8 cellular contexts compared by ENCODE assay signal in the genomic region with DNA sequence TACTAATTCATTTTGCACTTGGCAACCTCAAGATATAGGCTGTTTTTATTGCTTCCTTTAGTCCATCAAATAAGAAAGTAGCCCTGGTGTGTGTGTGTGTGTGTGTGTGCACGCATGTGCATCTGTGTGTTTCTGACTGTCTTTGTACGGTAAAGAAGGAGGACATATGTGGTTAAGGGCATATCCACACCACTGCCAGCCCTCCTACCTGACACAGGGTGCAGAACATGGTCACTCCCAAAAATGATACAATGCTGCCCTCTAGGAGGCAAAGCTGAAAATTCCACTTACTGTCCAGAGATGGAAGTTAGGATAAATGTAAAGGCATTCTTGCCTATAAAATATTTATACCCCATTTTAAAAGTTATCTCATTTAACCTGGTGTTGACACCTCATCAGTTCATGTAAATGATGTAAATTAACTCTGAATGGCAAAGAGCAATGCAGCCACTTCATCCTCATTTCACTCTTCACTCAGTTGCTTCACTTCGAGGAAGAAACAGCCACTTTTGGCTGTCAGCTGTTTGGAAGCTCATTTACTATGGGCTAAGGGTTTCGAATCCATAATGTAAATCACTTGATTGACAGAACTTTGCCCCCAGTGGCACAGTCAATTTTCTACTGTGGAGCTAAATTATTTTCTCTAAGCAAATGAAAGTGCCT.
DNase-seq lines count a peak whose midpoint lies in the region; ATAC-seq and TF ChIP-seq lines count a peak whose summit lies in the region.

No MANE protein-coding gene starts in this region.

- BruUV-seq in MCF 10A (replicated peaks; lab: Mats Ljungman, UMichigan) = no TSS peak

- H3K27ac Mint-ChIP-seq in MCF 10A (ENCODE audit: low read depth, unreplicated experiment) = no peak overlapping the region

- H3K4me1 Mint-ChIP-seq in MCF 10A (ENCODE audit: insufficient read depth, unreplicated experiment) = no peaks in the 10 kb centered on the region

- H3K9me3 Mint-ChIP-seq in MCF 10A (ENCODE audit: unreplicated experiment) = no peaks in the 10 kb centered on the region

- no peaks in the 10 kb centered on the region for H3K9me3 ChIP-seq in upper lobe of right lung

- no peak overlapping the region for H3K4me3 ChIP-seq in kidney epithelial cell (ENCODE audit: low read depth, low read length)
- no peak overlapping the region for H3K4me3 ChIP-seq in upper lobe of right lung

- POLR2A ChIA-PET in MCF 10A (lab: Yijun Ruan, JAX) = interaction anchor here (0.6 to 1.1 kb wide), 2 partner anchors 17 to 372 kb away, joined by 3 read pairs; no protein-coding TSS in a partner anchor

- H3K27me3 Mint-ChIP-seq in MCF 10A (ENCODE audit: insufficient read depth, unreplicated experiment) = no peaks in the 10 kb centered on the region

- H3K36me3 ChIP-seq in kidney epithelial cell (ENCODE audit: control insufficient read depth, insufficient read depth, low read length) = no peaks in the 10 kb centered on the region
- H3K36me3 ChIP-seq in upper lobe of right lung = no peaks in the 10 kb centered on the region

- ATAC-seq in HG03575 (IDR thresholded peaks at IDR 0.05; ENCODE audit: extremely low read depth, insufficient number of reproducible peaks, low FRiP score, unreplicated experiment) (peak; percentile 60), upper lobe of right lung (peak; percentile 72), HG03108 (IDR thresholded peaks at IDR 0.05; ENCODE audit: unreplicated experiment) (no peak)

- CTCF ChIA-PET in MCF 10A (lab: Yijun Ruan, JAX) = interaction anchor here (0.5 to 3.5 kb wide), 50 partner anchors 9 to 1479 kb away, joined by 3 to 32 read pairs (median 4); no protein-coding TSS in a partner anchor

- no peak overlapping the region for H3K4me3 Mint-ChIP-seq in MCF 10A (ENCODE audit: unreplicated experiment)

- peak; percentile 88 for DNase-seq in DMS53 (lab: John Stamatoyannopoulos, UW)
- DNase-seq in GM19240 (ENCODE audit: insufficient read length, low spot score) = peak; percentile 50
- DNase-seq in NCI-H526 treated with DMSO at 0.1 percent for 48 hours (lab: John Stamatoyannopoulos, UW) = peak; percentile 83
- peak; percentile 76 for DNase-seq in MCF 10A (ENCODE audit: unreplicated experiment)
- DNase-seq in kidney epithelial cell (ENCODE audit: low read depth) = peak; percentile 26
- no peak for DNase-seq in upper lobe of right lung

- H3K36me3 Mint-ChIP-seq in MCF 10A (ENCODE audit: insufficient read depth, unreplicated experiment) = no peaks in the 10 kb centered on the region

- no peaks in the 10 kb centered on the region for H3K4me1 ChIP-seq in upper lobe of right lung

- TF ChIP-seq CTCF in MCF 10A (IDR thresholded peaks at IDR 0.05; ENCODE audit: unreplicated experiment) (peak; percentile 80), kidney epithelial cell (IDR thresholded peaks at IDR 0.05; ENCODE audit: insufficient read depth, low read length, poor library complexity, severe bottlenecking) (peak; percentile 72), upper lobe of right lung (IDR thresholded peaks at IDR 0.05) (peak; percentile 63)

- intact Hi-C loops in MCF 10A (cut with micrococcal nuclease) (loop anchor here (1.0 to 5.0 kb wide), 6 partner anchors 149 to 1114 kb away; no protein-coding TSS in a partner anchor), upper lobe of right lung (cut with DNase I) (no loop called here)

- no peaks in the 10 kb centered on the region for H3K27me3 ChIP-seq in kidney epithelial cell (ENCODE audit: control insufficient read depth, insufficient read depth, low read length)
- H3K27me3 ChIP-seq in upper lobe of right lung = no peaks in the 10 kb centered on the region

- no peak overlapping the region for H3K27ac ChIP-seq in upper lobe of right lung
